8 cellular contexts compared by ENCODE assay signal in the genomic region with DNA sequence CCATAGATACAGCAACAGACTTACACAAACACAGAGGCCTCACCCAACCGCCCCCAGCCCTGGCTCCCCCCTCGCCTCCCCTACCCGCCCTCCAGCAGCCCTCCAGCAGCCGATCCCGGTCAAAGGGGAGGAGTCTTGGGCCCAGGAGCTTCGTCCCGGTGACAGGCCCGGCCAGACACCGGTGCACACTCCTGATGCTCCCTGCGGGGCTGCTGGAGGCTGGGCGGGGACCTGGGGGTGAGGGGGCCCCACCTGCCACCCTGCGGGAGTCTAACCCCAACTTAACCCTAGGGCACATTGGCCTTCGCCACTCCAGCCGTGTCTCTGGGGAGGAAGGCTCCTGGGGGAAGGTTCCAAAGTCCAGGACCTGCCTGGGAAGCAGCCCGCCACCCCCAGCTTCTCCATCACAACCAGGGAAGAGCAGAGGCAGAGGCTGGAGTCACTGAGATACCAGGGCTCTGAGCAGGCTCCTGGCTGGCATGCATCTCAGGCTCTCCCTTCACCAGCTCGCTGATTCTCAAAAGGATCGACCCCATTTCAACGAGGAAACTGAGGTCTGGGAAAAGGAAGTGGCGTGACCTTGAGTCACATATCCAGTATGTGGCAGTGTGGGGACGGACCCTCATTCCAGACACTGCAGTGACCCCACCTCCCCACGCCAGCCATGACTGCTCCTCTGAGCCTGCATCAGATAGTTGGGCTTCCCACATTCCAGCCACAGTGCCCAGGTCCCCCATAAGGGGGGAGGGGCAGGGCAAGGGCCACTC.
DNase-seq lines count a peak whose midpoint lies in the region; ATAC-seq lines count a peak whose summit lies in the region.

No MANE protein-coding gene starts in this region.

- H3K27ac Mint-ChIP-seq in activated T-cell treated with anti-CD3 and anti-CD28 coated beads, Interleukin-2, amount 50 U/mL, for 24 hours, result peak overlapping the region; percentile 98

- H3K27me3 ChIP-seq in subcutaneous abdominal adipose tissue (ENCODE audit: control insufficient read depth in 5 of 5, insufficient read depth in 4 of 5, low read length in 5 of 5), result no peaks in the 10 kb centered on the region

- peaks cover 27% of the 10 kb centered on the region for H3K36me3 Mint-ChIP-seq in activated T-cell treated with anti-CD3 and anti-CD28 coated beads, Interleukin-2, amount 50 U/mL, for 24 hours (ENCODE audit: low read depth)

- peak overlapping the region; percentile 98 for H3K27ac ChIP-seq in subcutaneous abdominal adipose tissue (ENCODE audit: low read depth, low read length)

- peaks cover 0 to 24% (median 18%) of the 10 kb centered on the region in 5 donors for H3K36me3 ChIP-seq in subcutaneous abdominal adipose tissue (ENCODE audit: control insufficient read depth in 5 of 5, insufficient read depth in 5 of 5, low read length in 5 of 5)

- H3K9me3 ChIP-seq in subcutaneous abdominal adipose tissue (ENCODE audit: control insufficient read depth in 5 of 5, low read length in 5 of 5), result no peaks in the 10 kb centered on the region

- H3K4me1 ChIP-seq in subcutaneous abdominal adipose tissue (ENCODE audit: control insufficient read depth in 5 of 5, insufficient read depth in 5 of 5, low read length in 5 of 5), result peaks cover 26 to 92% (median 89%) of the 10 kb centered on the region in 5 donors

- peak; percentile 62 for DNase-seq in activated T-cell treated with anti-CD3 and anti-CD28 coated beads, Interleukin-2, amount 50 U/mL, for 24 hours
- no peak for DNase-seq in activated T-cell treated with anti-CD3 and anti-CD28 coated beads, Interleukin-2, amount 50 U/mL, for 1 hour
- peak; percentile 42 for DNase-seq in amniotic epithelial cell (ENCODE audit: low read depth)
- DNase-seq in kidney glomerular epithelial cell (lab: John Stamatoyannopoulos, UW), result peak; percentile 65
- DNase-seq in NK-92 (lab: John Stamatoyannopoulos, UW; ENCODE audit: unreplicated experiment), result no peak

- H3K4me3 Mint-ChIP-seq in activated T-cell treated with anti-CD3 and anti-CD28 coated beads, Interleukin-2, amount 50 U/mL, for 24 hours, result peak overlapping the region; percentile 78

- peaks cover 85% of the 10 kb centered on the region for H3K4me1 Mint-ChIP-seq in activated T-cell treated with anti-CD3 and anti-CD28 coated beads, Interleukin-2, amount 50 U/mL, for 24 hours (ENCODE audit: low read depth)

- no peaks in the 10 kb centered on the region for H3K27me3 Mint-ChIP-seq in activated T-cell treated with anti-CD3 and anti-CD28 coated beads, Interleukin-2, amount 50 U/mL, for 24 hours

- peak overlapping the region; percentile 39 to 87 (median 73) for H3K9ac ChIP-seq in subcutaneous abdominal adipose tissue (ENCODE audit: low read length in 5 of 5)

- H3K9me3 Mint-ChIP-seq in activated T-cell treated with anti-CD3 and anti-CD28 coated beads, Interleukin-2, amount 50 U/mL, for 24 hours, result no peaks in the 10 kb centered on the region

- no peak for ATAC-seq in GM19351 (IDR thresholded peaks at IDR 0.05; ENCODE audit: unreplicated experiment)
- ATAC-seq in GM18519 (IDR thresholded peaks at IDR 0.05; ENCODE audit: low FRiP score, unreplicated experiment), result no peak

- peak overlapping the region; percentile 10 to 50 (median 29) for H3K4me3 ChIP-seq in subcutaneous abdominal adipose tissue (ENCODE audit: low read depth in 1 of 5, low read length in 5 of 5)

Comparison
In these comparisons a context has a peak if more than half of its experiments do, and no peak if none do; other contexts are left out.
1. DNase-seq: peak in activated T-cell treated with anti-CD3 and anti-CD28 coated beads, Interleukin-2, amount 50 U/mL, for 24 hours (single experiment), amniotic epithelial cell (single experiment) and kidney glomerular epithelial cell (single experiment); none in activated T-cell treated with anti-CD3 and anti-CD28 coated beads, Interleukin-2, amount 50 U/mL, for 1 hour (single experiment) and NK-92 (single experiment).